Comparison of ENCODE assay signal across 22 cellular contexts in genomic region chr3:150307862-150308261, GRCh38.
"Had no signal": no experiment of that assay in that cellular context is flagged by ENCODE, and none has a peak within 500 bp of the region (broad histone marks: within the 10 kb centered on the region; RNA-seq: fewer than 3 reads in every experiment).

No MANE protein-coding gene starts in this region.

- H3K27me3 ChIP-seq: adrenal gland, ascending aorta, breast epithelium, esophagus squamous epithelium, heart left ventricle, ovary, tibial nerve, uterus had no signal

- H3K36me3 Mint-ChIP-seq: activated naive CD4-positive, alpha-beta T cell treated with anti-CD3 and anti-CD28 coated beads, Interleukin-2, amount 50 U/mL, for 24 hours; memory B cell; naive thymus-derived CD4-positive, alpha-beta T cell; WTC11 had no signal

- H3K4me3 Mint-ChIP-seq: activated naive CD4-positive, alpha-beta T cell treated with anti-CD3 and anti-CD28 coated beads, Interleukin-2, amount 50 U/mL, for 24 hours; endodermal cell; memory B cell; naive thymus-derived CD4-positive, alpha-beta T cell; T-helper 1 cell treated with Interleukin-12 subunit alpha and Interleukin-12 subunit beta and Interleukin-4 antibody, amounts not matched to agents 30 μg/mL and 1 μg/mL, for 36 hours; WTC11 had no signal

- H3K9me3 ChIP-seq: adrenal gland, ascending aorta, breast epithelium, esophagus squamous epithelium, heart left ventricle, ovary, prostate gland, tibial nerve, uterus had no signal

- H3K27ac ChIP-seq: adrenal gland, ascending aorta, breast epithelium, heart left ventricle, ovary, prostate gland, tibial nerve had no signal

- H3K27ac Mint-ChIP-seq: activated naive CD4-positive, alpha-beta T cell treated with anti-CD3 and anti-CD28 coated beads, Interleukin-2, amount 50 U/mL, for 24 hours; endodermal cell; memory B cell; naive thymus-derived CD4-positive, alpha-beta T cell; T-helper 1 cell treated with Interleukin-12 subunit alpha and Interleukin-12 subunit beta and Interleukin-4 antibody, amounts not matched to agents 30 μg/mL and 1 μg/mL, for 36 hours; WTC11 had no signal

- H3K4me3 ChIP-seq: adrenal gland, ascending aorta, breast epithelium, esophagus squamous epithelium, heart left ventricle, ovary, prostate gland, tibial nerve, uterus had no signal

- H3K4me1 Mint-ChIP-seq: activated naive CD4-positive, alpha-beta T cell treated with anti-CD3 and anti-CD28 coated beads, Interleukin-2, amount 50 U/mL, for 24 hours; endodermal cell; memory B cell; naive thymus-derived CD4-positive, alpha-beta T cell; WTC11 had no signal

- ATAC-seq: heart left ventricle; naive thymus-derived CD4-positive, alpha-beta T cell; stimulated activated naive CD8-positive, alpha-beta T cell treated with anti-CD3 and anti-CD28 coated beads, Interleukin-15, Interleukin-2, amounts not matched to agents 100 U/mL and 50 U/mL, for 24 hours; WTC11 had no signal

- DNase-seq: activated gamma-delta T cell treated with Interleukin-2 at 50 U/mL for 16 hours; activated T-cell treated with anti-CD3 and anti-CD28 coated beads, Interleukin-2, amount 50 U/mL, for 1 hour; adrenal gland; cortex of kidney; endodermal cell; esophagus squamous epithelium; heart left ventricle; islet precursor cell; naive thymus-derived CD4-positive, alpha-beta T cell; ovary; stimulated activated CD4-positive, alpha-beta T cell treated with anti-CD3 and anti-CD28 coated beads, Interleukin-4, amount 100 ng/mL, for 24 hours; stimulated activated naive CD8-positive, alpha-beta T cell treated with anti-CD3 and anti-CD28 coated beads, Interleukin-15, Interleukin-2, amounts not matched to agents 100 U/mL and 50 U/mL, for 24 hours; T1000; uterus had no signal

- H3K4me1 ChIP-seq: adrenal gland, ascending aorta, breast epithelium, esophagus squamous epithelium, heart left ventricle, prostate gland, tibial nerve, uterus had no signal

- H3K9me3 Mint-ChIP-seq: activated naive CD4-positive, alpha-beta T cell treated with anti-CD3 and anti-CD28 coated beads, Interleukin-2, amount 50 U/mL, for 24 hours; endodermal cell; memory B cell; naive thymus-derived CD4-positive, alpha-beta T cell; T-helper 1 cell treated with Interleukin-12 subunit alpha and Interleukin-12 subunit beta and Interleukin-4 antibody, amounts not matched to agents 30 μg/mL and 1 μg/mL, for 36 hours; WTC11 had no signal

- H3K36me3 ChIP-seq: adrenal gland, ascending aorta, breast epithelium, esophagus squamous epithelium, heart left ventricle, ovary, prostate gland, tibial nerve, uterus had no signal
